Comparison of ENCODE assay signal across 10 cellular contexts in the genomic region with DNA sequence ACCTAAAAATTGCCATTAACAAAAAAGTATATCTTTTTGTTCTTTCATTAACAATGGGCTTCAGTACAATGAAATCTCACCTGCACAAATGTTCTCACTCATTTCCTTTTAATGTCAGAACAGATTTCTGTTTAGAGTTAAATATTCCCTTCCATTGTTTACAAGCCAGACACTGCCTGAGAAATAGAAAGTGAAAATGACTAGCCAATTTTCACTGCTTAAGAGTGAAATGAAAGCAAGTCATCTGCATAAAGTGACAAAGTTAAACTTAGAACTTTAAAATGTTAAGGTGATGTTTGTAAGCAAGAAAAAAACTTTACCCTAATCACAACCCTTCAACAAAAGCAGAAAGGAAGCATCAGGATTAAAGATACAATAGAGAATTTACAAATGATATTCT. TPM values are rescaled to one million over a fixed set of nuclear protein-coding genes. Genes with fewer than 3 reads are reported as not detected.
DNase-seq lines count a peak whose midpoint lies in the region; ATAC-seq and TF ChIP-seq lines count a peak whose summit lies in the region.
"Had no signal": no experiment of that assay in that cellular context is flagged by ENCODE, and none has a peak within 500 bp of the region (broad histone marks: within the 10 kb centered on the region; RNA-seq: fewer than 3 reads in every experiment).

No MANE protein-coding gene starts in this region.

- H3K4me1 Mint-ChIP-seq in activated T-cell treated with anti-CD3 and anti-CD28 coated beads, Interleukin-2, amount 50 U/mL, for 24 hours (ENCODE audit: low read depth), result peaks cover 58% of the 10 kb centered on the region

- H3K27me3 Mint-ChIP-seq in activated T-cell treated with anti-CD3 and anti-CD28 coated beads, Interleukin-2, amount 50 U/mL, for 24 hours, result no peaks in the 10 kb centered on the region

- H3K36me3 Mint-ChIP-seq in activated T-cell treated with anti-CD3 and anti-CD28 coated beads, Interleukin-2, amount 50 U/mL, for 24 hours (ENCODE audit: low read depth), result peaks cover 74% of the 10 kb centered on the region

- no peak for TF ChIP-seq CTCF in cardiac fibroblast (IDR thresholded peaks at IDR 0.05; ENCODE audit: low read depth, low read length)

- peak overlapping the region; percentile 26 for H3K4me3 Mint-ChIP-seq in activated T-cell treated with anti-CD3 and anti-CD28 coated beads, Interleukin-2, amount 50 U/mL, for 24 hours

- no peak for DNase-seq in activated T-cell treated with anti-CD3 and anti-CD28 coated beads, Interleukin-2, amount 50 U/mL, for 24 hours
- no peak for DNase-seq in activated T-cell treated with anti-CD3 and anti-CD28 coated beads, Interleukin-2, amount 50 U/mL, for 48 hours
- DNase-seq in cardiac fibroblast (ENCODE audit: low read depth in 2 of 2) (peak; percentile 4 to 22), NCI-H774 (lab: John Stamatoyannopoulos, UW) (no peak), NCI-H1930 (lab: John Stamatoyannopoulos, UW) (no peak), left ventricle myocardium superior (no peak)
- DNase-seq: Right ventricle myocardium superior had no signal

- peak overlapping the region in 13 of 21 experiments; percentile 1 to 78 (median 40) for H3K27ac ChIP-seq in skin epidermis

- intact Hi-C loops in left ventricle myocardium superior (cut with micrococcal nuclease), result no loop called here

- no peaks in the 10 kb centered on the region for H3K9me3 Mint-ChIP-seq in activated T-cell treated with anti-CD3 and anti-CD28 coated beads, Interleukin-2, amount 50 U/mL, for 24 hours

- peak; percentile 56 for ATAC-seq in HG03159 (IDR thresholded peaks at IDR 0.05; ENCODE audit: unreplicated experiment)
- no peak for ATAC-seq in left ventricle myocardium superior
- ATAC-seq: HCT116 had no signal

- H3K4me3 ChIP-seq in cardiac fibroblast (replicated peaks in 1 of 2; ENCODE audit: low read depth in 2 of 2, low read length in 2 of 2), result no peak overlapping the region
- no peak overlapping the region for H3K4me3 ChIP-seq in skin epidermis

- peak overlapping the region; percentile 83 for H3K27ac Mint-ChIP-seq in activated T-cell treated with anti-CD3 and anti-CD28 coated beads, Interleukin-2, amount 50 U/mL, for 24 hours

RNA-seq across cellular contexts. Expression of a gene that starts 27.5 kb away (rescaled TPM):
- 38.2 TPM for total RNA-seq in left ventricle myocardium superior

Comparison
In these comparisons a context has a peak if more than half of its experiments do, and no peak if none do; other contexts are left out.
1. DNase-seq: peak in cardiac fibroblast (2 of 2); none in activated T-cell treated with anti-CD3 and anti-CD28 coated beads, Interleukin-2, amount 50 U/mL, for 24 hours (single experiment), activated T-cell treated with anti-CD3 and anti-CD28 coated beads, Interleukin-2, amount 50 U/mL, for 48 hours (0 of 2), NCI-H774 (single experiment), NCI-H1930 (0 of 2) and left ventricle myocardium superior (single experiment).